In the genomic region with DNA sequence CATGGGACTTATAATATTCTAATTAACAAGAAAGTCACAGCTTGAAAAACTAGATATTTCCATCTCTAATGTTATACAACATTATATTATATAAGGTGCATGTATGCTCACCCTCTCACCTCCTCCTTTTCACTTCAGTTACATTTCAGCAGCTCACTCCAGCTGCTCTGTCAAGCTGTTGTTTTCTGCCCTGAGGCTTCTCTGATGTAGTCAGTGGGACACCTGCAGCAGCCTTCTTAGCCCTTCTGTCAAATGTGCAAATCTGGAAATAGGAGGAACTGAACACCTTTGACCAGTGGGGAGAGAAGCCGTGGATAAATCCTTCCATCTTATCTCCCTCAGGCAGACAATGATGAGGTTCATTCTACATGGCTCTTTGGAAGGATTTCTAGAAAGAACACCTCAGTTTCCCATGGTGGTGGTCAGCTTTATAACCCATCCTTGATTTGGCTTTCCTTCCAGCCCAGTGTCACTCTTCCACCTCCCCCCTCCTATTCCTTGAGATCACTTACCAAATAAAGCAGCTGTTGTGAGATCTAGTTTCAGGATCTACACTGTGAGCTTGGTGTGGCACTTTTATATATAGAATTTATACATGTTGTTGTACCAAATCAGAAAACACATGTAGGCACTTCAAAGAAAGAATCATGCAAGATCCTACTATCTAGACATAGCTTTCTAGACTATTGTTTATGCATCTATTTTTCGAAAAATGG, we compare ENCODE assay signal across 29 cellular contexts.
DNase-seq lines count a peak whose midpoint lies in the region; TF ChIP-seq lines count a peak whose summit lies in the region.
"Had no signal": no experiment of that assay in that cellular context is flagged by ENCODE, and none has a peak within 500 bp of the region (broad histone marks: within the 10 kb centered on the region; RNA-seq: fewer than 3 reads in every experiment).

No MANE protein-coding gene starts in this region.

- peaks cover 0 to 5% (median 0%) of the 10 kb centered on the region in 3 experiments; a peak in 2 of 7 replicates for H3K36me3 Mint-ChIP-seq in H9 (ENCODE audit: insufficient read depth in 1 of 3, low read depth in 3 of 3)
- H3K36me3 Mint-ChIP-seq: CD4-positive, CD25-positive, alpha-beta regulatory T cell had no signal

- no peak overlapping the region for H4K91ac ChIP-seq in H9 (ENCODE audit: insufficient read length, low read depth, low read length)

- no peaks in the 10 kb centered on the region for H3K79me2 ChIP-seq in H9 (ENCODE audit: insufficient read depth, low read length)
- H3K79me2 ChIP-seq: hepatocyte had no signal

- H3T11ph ChIP-seq in H9 (ENCODE audit: low read length) = no peak overlapping the region

- no peaks in the 10 kb centered on the region for H3K9me3 ChIP-seq in H9 (ENCODE audit: control insufficient read depth, low read depth, low read length)
- H3K9me3 ChIP-seq: esophagus muscularis mucosa, right lobe of liver, suprapubic skin had no signal

- no peak overlapping the region for H3K14ac ChIP-seq in H9 (ENCODE audit: insufficient read depth, low read length)

- no peak overlapping the region for H2AK5ac ChIP-seq in H9 (ENCODE audit: insufficient read length, low read length)

- H3K9ac ChIP-seq in H9 (ENCODE audit: extremely low read depth, insufficient read length, low read length) = no peak overlapping the region

- peaks cover 2 to 10% of the 10 kb centered on the region in 2 experiments; a peak in 4 of 5 replicates for H3K9me3 Mint-ChIP-seq in H9

- no peak overlapping the region for H3K4me3 Mint-ChIP-seq in H9
- H3K4me3 Mint-ChIP-seq: activated naive CD8-positive, alpha-beta T cell treated with anti-CD3 and anti-CD28 coated beads, Interleukin-2, amount 10 ng/mL, durations not matched to agents 7 days and 5 days; CD4-positive, CD25-positive, alpha-beta regulatory T cell; naive B cell; stimulated activated naive B cell treated with anti-CD40 and anti-IgM and Interleukin-4, amounts not matched to agents 10 μg/mL and 1 μg/mL and 100 μg/mL, for 72 hours; T-helper 2 cell treated with Interferon-gamma antibody and Interleukin-4, amounts not matched to agents 5 μg/mL and 100 μg/mL, for 36 hours had no signal

- H3K27ac Mint-ChIP-seq in H9 = no peak overlapping the region
- H3K27ac Mint-ChIP-seq: activated naive CD8-positive, alpha-beta T cell treated with anti-CD3 and anti-CD28 coated beads, Interleukin-2, amount 10 ng/mL, durations not matched to agents 7 days and 5 days; CD4-positive, CD25-positive, alpha-beta regulatory T cell; progenitor cell of endocrine pancreas; stimulated activated naive B cell treated with anti-CD40 and anti-IgM and Interleukin-4, amounts not matched to agents 10 μg/mL and 1 μg/mL and 100 μg/mL, for 72 hours; T-helper 2 cell treated with Interferon-gamma antibody and Interleukin-4, amounts not matched to agents 5 μg/mL and 100 μg/mL, for 36 hours had no signal

- peaks cover 3 to 5% of the 10 kb centered on the region in 2 experiments for H3K4me1 Mint-ChIP-seq in H9
- H3K4me1 Mint-ChIP-seq: activated naive CD8-positive, alpha-beta T cell treated with anti-CD3 and anti-CD28 coated beads, Interleukin-2, amount 10 ng/mL, durations not matched to agents 7 days and 5 days; naive B cell had no signal

- no peak overlapping the region for H3K56ac ChIP-seq in H9 (ENCODE audit: insufficient read length, low read depth, low read length)

- H4K5ac ChIP-seq in H9 (ENCODE audit: insufficient read length, low read depth, low read length) = no peak overlapping the region

- H2BK120ac ChIP-seq in H9 (ENCODE audit: low read depth, low read length, poor library complexity, severe bottlenecking) = no peak overlapping the region

- no peak overlapping the region for H2BK5ac ChIP-seq in H9 (ENCODE audit: insufficient read length, low read length)

- H3K27ac ChIP-seq in H9 (ENCODE audit: insufficient read length, low read depth, low read length) = no peak overlapping the region
- H3K27ac ChIP-seq: coronary artery, esophagus muscularis mucosa, foreskin keratinocyte, hepatocyte, right lobe of liver, suprapubic skin had no signal

- no peak overlapping the region for H4K8ac ChIP-seq in H9 (replicated peaks; ENCODE audit: insufficient read length, low read depth, low read length)

- H2BK12ac ChIP-seq in H9 (ENCODE audit: insufficient read length, low read depth, low read length) = no peak overlapping the region

- H3K23me2 ChIP-seq in H9 (ENCODE audit: insufficient read length, low read depth, low read length, poor library complexity, severe bottlenecking) = no peaks in the 10 kb centered on the region

- no CpG with 5 or more reads among the region's 2 CpGs for WGBS in H9 (ENCODE audit: extremely low coverage, insufficient read length, low lambda C conversion rate)

- H3K4ac ChIP-seq in H9 (ENCODE audit: low read depth, low read length) = no peak overlapping the region

- H2BK15ac ChIP-seq in H9 (ENCODE audit: low read depth, low read length) = no peak overlapping the region

- H3K23ac ChIP-seq in H9 (ENCODE audit: insufficient read length, low read depth, low read length) = no peak overlapping the region

- H3K4me1 ChIP-seq in H9 (ENCODE audit: insufficient read depth, low read length) = no peaks in the 10 kb centered on the region
- H3K4me1 ChIP-seq: esophagus muscularis mucosa, right lobe of liver, suprapubic skin had no signal

- H4K20me1 ChIP-seq in H9 (ENCODE audit: control insufficient read depth, insufficient read depth, insufficient read length) = no peaks in the 10 kb centered on the region

- H2BK20ac ChIP-seq in H9 (ENCODE audit: low read depth, low read length, poor library complexity, severe bottlenecking) = no peak overlapping the region

- no peak overlapping the region for H2AFZ ChIP-seq in H9 (ENCODE audit: low read length)
- H2AFZ ChIP-seq: hepatocyte had no signal

- no peak for TF ChIP-seq CTCF in H9 (conservative IDR thresholded peaks at IDR 0.05)

- H3K27me3 ChIP-seq in H9 (ENCODE audit: insufficient read depth, low read length) = no peaks in the 10 kb centered on the region
- H3K27me3 ChIP-seq: esophagus muscularis mucosa, foreskin keratinocyte, hepatocyte, right lobe of liver, suprapubic skin had no signal

- no peaks in the 10 kb centered on the region for H3K79me1 ChIP-seq in H9 (ENCODE audit: insufficient read depth, low read depth, low read length, poor library complexity, severe bottlenecking)

- DNase-seq in NCI-H82 (lab: John Stamatoyannopoulos, UW) (peak; percentile 25), NCI-H82 treated with DMSO at 0.1 percent for 48 hours (lab: John Stamatoyannopoulos, UW; ENCODE audit: unreplicated experiment) (no peak), NCI-H2171 treated with DMSO at 0.1 percent for 48 hours (lab: John Stamatoyannopoulos, UW) (peak; percentile 98), left kidney (ENCODE audit: low read depth, low spot score) (peak; percentile 81), EL (no peak), H9 (no peak), NCI-H526 treated with DMSO at 0.1 percent for 48 hours (lab: John Stamatoyannopoulos, UW) (no peak)
- no peak for DNase-seq in activated effector memory CD4-positive, alpha-beta T cell treated with Interleukin-2 at 50 U/mL for 16 hours
- DNase-seq: activated effector memory CD4-positive, alpha-beta T cell treated with anti-CD3 and anti-CD28 coated beads, Interleukin-2, amount 50 U/mL, for 16 hours; activated naive CD8-positive, alpha-beta T cell treated with anti-CD3 and anti-CD28 coated beads, Interleukin-2, amount 10 ng/mL, durations not matched to agents 7 days and 5 days; activated T-cell treated with anti-CD3 and anti-CD28 coated beads for 4 hours; CD4-positive, CD25-positive, alpha-beta regulatory T cell; foreskin keratinocyte; HCEC 1CT; Karpas-422; left cardiac atrium; mesenchymal stem cell; naive B cell; NCI-H187 treated with DMSO at 0.1 percent for 48 hours; right lobe of liver; SHP77; stimulated activated CD4-positive, alpha-beta T cell treated with anti-CD3 and anti-CD28 coated beads, Interleukin-4, amount 100 ng/mL, for 24 hours; stimulated activated naive B cell treated with anti-CD40 and anti-IgM and Interleukin-4, amounts not matched to agents 10 μg/mL and 1 μg/mL and 100 μg/mL, for 72 hours had no signal

- H3K4me2 ChIP-seq in H9 (ENCODE audit: insufficient read depth, insufficient read length, low read length) = no peak overlapping the region
- H3K4me2 ChIP-seq: hepatocyte had no signal

- peaks cover 2% of the 10 kb centered on the region; the same call in 1 of the 2 replicates for H3K27me3 Mint-ChIP-seq in H9 (ENCODE audit: low read depth)
- H3K27me3 Mint-ChIP-seq: activated naive CD8-positive, alpha-beta T cell treated with anti-CD3 and anti-CD28 coated beads, Interleukin-2, amount 10 ng/mL, durations not matched to agents 7 days and 5 days; CD4-positive, CD25-positive, alpha-beta regulatory T cell; naive B cell; progenitor cell of endocrine pancreas; stimulated activated naive B cell treated with anti-CD40 and anti-IgM and Interleukin-4, amounts not matched to agents 10 μg/mL and 1 μg/mL and 100 μg/mL, for 72 hours had no signal

- H3K18ac ChIP-seq in H9 (ENCODE audit: insufficient read length, low read depth, low read length) = no peak overlapping the region

Comparison
In these comparisons a context has a peak if more than half of its experiments do, and no peak if none do; other contexts are left out.
1. DNase-seq: peak in NCI-H82 (single experiment), NCI-H2171 treated with DMSO at 0.1 percent for 48 hours (single experiment) and left kidney (single experiment); none in NCI-H82 treated with DMSO at 0.1 percent for 48 hours (single experiment), EL (single experiment), activated effector memory CD4-positive, alpha-beta T cell treated with Interleukin-2 at 50 U/mL for 16 hours (single experiment), H9 (single experiment) and NCI-H526 treated with DMSO at 0.1 percent for 48 hours (single experiment).